33 cellular contexts compared by ENCODE assay signal in the genomic region with DNA sequence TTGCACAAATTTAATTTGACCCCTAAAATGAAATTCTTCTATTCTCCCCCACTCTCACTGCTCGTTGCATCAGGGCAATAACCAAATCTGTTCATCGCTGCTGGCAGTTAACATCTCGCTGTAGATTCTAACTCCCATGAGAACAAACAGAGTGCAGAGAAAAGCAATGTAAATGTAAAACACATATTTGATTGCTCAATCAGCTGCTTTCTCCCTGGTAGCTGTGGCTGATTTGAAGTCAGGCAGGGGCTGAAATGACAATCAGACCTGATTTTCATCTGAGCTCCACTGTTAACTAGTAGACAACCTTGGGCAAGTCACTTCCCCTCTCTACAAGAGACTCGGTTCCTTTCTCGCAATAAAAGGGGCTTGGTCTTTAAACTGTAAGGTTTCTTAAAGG.
"Had no signal": no experiment of that assay in that cellular context is flagged by ENCODE, and none has a peak within 500 bp of the region (broad histone marks: within the 10 kb centered on the region; RNA-seq: fewer than 3 reads in every experiment).

No MANE protein-coding gene starts in this region.

- H3K4me1 Mint-ChIP-seq: activated CD4-positive, alpha-beta T cell treated with anti-CD3 and anti-CD28 coated beads for 36 hours; activated CD4-positive, alpha-beta T cell treated with anti-CD3 and anti-CD28 coated beads, Interleukin-2, amount 10 ng/mL, durations not matched to agents 24 days and 14 days; activated CD8-positive, alpha-beta memory T cell treated with anti-CD3 and anti-CD28 coated beads, Interleukin-2, amount 10 ng/mL, durations not matched to agents 7 days and 5 days; activated naive CD4-positive, alpha-beta T cell treated with anti-CD3 and anti-CD28 coated beads, Interleukin-2, amount 50 U/mL, for 24 hours; activated naive CD8-positive, alpha-beta T cell treated with anti-CD3 and anti-CD28 coated beads for 36 hours; activated naive CD8-positive, alpha-beta T cell treated with anti-CD3 and anti-CD28 coated beads, Interleukin-2, amount 50 U/mL, for 24 hours; brain; central memory CD8-positive, alpha-beta T cell; endodermal cell; T-helper 17 cell had no signal

- ATAC-seq: activated CD4-positive, alpha-beta T cell treated with anti-CD3 and anti-CD28 coated beads for 36 hours; activated CD8-positive, alpha-beta memory T cell treated with anti-CD3 and anti-CD28 coated beads, Interleukin-2, amount 10 ng/mL, durations not matched to agents 7 days and 5 days; activated CD8-positive, alpha-beta T cell treated with anti-CD3 and anti-CD28 coated beads, Interleukin-2, amount 10 ng/mL, durations not matched to agents 7 days and 5 days; activated naive CD8-positive, alpha-beta T cell treated with anti-CD3 and anti-CD28 coated beads, Interleukin-2, amount 50 U/mL, for 24 hours; esophagus mucosa; gastrocnemius medialis; heart right ventricle; T-helper 17 cell had no signal

- H3K36me3 ChIP-seq: ascending aorta, gastrocnemius medialis, heart right ventricle, WERI-Rb-1 had no signal

- H3K27ac ChIP-seq: ascending aorta, coronary artery, dorsolateral prefrontal cortex, gastrocnemius medialis, heart right ventricle, WERI-Rb-1 had no signal

- H3K27ac Mint-ChIP-seq: activated CD4-positive, alpha-beta memory T cell treated with anti-CD3 and anti-CD28 coated beads for 36 hours; activated CD4-positive, alpha-beta T cell treated with anti-CD3 and anti-CD28 coated beads for 36 hours; activated CD4-positive, alpha-beta T cell treated with anti-CD3 and anti-CD28 coated beads, Interleukin-2, amount 10 ng/mL, durations not matched to agents 24 days and 14 days; activated CD8-positive, alpha-beta memory T cell treated with anti-CD3 and anti-CD28 coated beads, Interleukin-2, amount 10 ng/mL, durations not matched to agents 7 days and 5 days; activated CD8-positive, alpha-beta T cell treated with anti-CD3 and anti-CD28 coated beads, Interleukin-2, amount 10 ng/mL, durations not matched to agents 7 days and 5 days; activated naive CD4-positive, alpha-beta T cell treated with anti-CD3 and anti-CD28 coated beads for 36 hours; activated naive CD4-positive, alpha-beta T cell treated with anti-CD3 and anti-CD28 coated beads, Interleukin-2, amount 50 U/mL, for 24 hours; activated naive CD8-positive, alpha-beta T cell treated with anti-CD3 and anti-CD28 coated beads for 36 hours; activated naive CD8-positive, alpha-beta T cell treated with anti-CD3 and anti-CD28 coated beads, Interleukin-2, amount 50 U/mL, for 24 hours; activated T-helper 1 cell treated with anti-CD3 and anti-CD28 coated beads, Interleukin-12 subunit alpha, Interleukin-12 subunit beta, Interleukin-2, Interleukin-4 antibody, amounts not matched to agents 30 ng/mL and 10 ng/mL and 1 ng/mL, durations not matched to agents 14 hours and 24 hours and 36 hours; activated T-helper 2 cell treated with anti-CD3 and anti-CD28 coated beads, Interferon-gamma antibody, Interleukin-2, Interleukin-4, amounts not matched to agents 10 μg/mL and 5 μg/mL and 100 μg/mL, durations not matched to agents 14 hours and 24 hours and 36 hours; brain; dendritic cell treated with granulocyte-macrophage colony-stimulating factor and Interleukin-4, amounts not matched to agents 40 ng/mL and 50 ng/mL, for 4 days; endodermal cell; T-helper 17 cell; T-helper 2 cell treated with Interferon-gamma antibody and Interleukin-4, amounts not matched to agents 5 μg/mL and 100 μg/mL, for 36 hours had no signal

- H3K4me3 Mint-ChIP-seq: activated CD4-positive, alpha-beta memory T cell treated with anti-CD3 and anti-CD28 coated beads for 36 hours; activated CD4-positive, alpha-beta T cell treated with anti-CD3 and anti-CD28 coated beads for 36 hours; activated CD4-positive, alpha-beta T cell treated with anti-CD3 and anti-CD28 coated beads, Interleukin-2, amount 10 ng/mL, durations not matched to agents 24 days and 14 days; activated CD8-positive, alpha-beta memory T cell treated with anti-CD3 and anti-CD28 coated beads, Interleukin-2, amount 10 ng/mL, durations not matched to agents 7 days and 5 days; activated CD8-positive, alpha-beta T cell treated with anti-CD3 and anti-CD28 coated beads, Interleukin-2, amount 10 ng/mL, durations not matched to agents 7 days and 5 days; activated naive CD4-positive, alpha-beta T cell treated with anti-CD3 and anti-CD28 coated beads for 36 hours; activated naive CD4-positive, alpha-beta T cell treated with anti-CD3 and anti-CD28 coated beads, Interleukin-2, amount 50 U/mL, for 24 hours; activated naive CD8-positive, alpha-beta T cell treated with anti-CD3 and anti-CD28 coated beads for 36 hours; activated naive CD8-positive, alpha-beta T cell treated with anti-CD3 and anti-CD28 coated beads, Interleukin-2, amount 50 U/mL, for 24 hours; activated T-helper 1 cell treated with anti-CD3 and anti-CD28 coated beads, Interleukin-12 subunit alpha, Interleukin-12 subunit beta, Interleukin-2, Interleukin-4 antibody, amounts not matched to agents 30 ng/mL and 10 ng/mL and 1 ng/mL, durations not matched to agents 14 hours and 24 hours and 36 hours; brain; central memory CD8-positive, alpha-beta T cell; dendritic cell treated with granulocyte-macrophage colony-stimulating factor and Interleukin-4, amounts not matched to agents 40 ng/mL and 50 ng/mL, for 4 days; endodermal cell; T-helper 17 cell; T-helper 2 cell treated with Interferon-gamma antibody and Interleukin-4, amounts not matched to agents 5 μg/mL and 100 μg/mL, for 36 hours had no signal

- H3K9me3 Mint-ChIP-seq: activated CD4-positive, alpha-beta memory T cell treated with anti-CD3 and anti-CD28 coated beads for 36 hours; activated CD4-positive, alpha-beta T cell treated with anti-CD3 and anti-CD28 coated beads, Interleukin-2, amount 10 ng/mL, durations not matched to agents 24 days and 14 days; activated naive CD4-positive, alpha-beta T cell treated with anti-CD3 and anti-CD28 coated beads for 36 hours; activated naive CD4-positive, alpha-beta T cell treated with anti-CD3 and anti-CD28 coated beads, Interleukin-2, amount 50 U/mL, for 24 hours; activated naive CD8-positive, alpha-beta T cell treated with anti-CD3 and anti-CD28 coated beads for 36 hours; activated naive CD8-positive, alpha-beta T cell treated with anti-CD3 and anti-CD28 coated beads, Interleukin-2, amount 50 U/mL, for 24 hours; activated T-helper 1 cell treated with anti-CD3 and anti-CD28 coated beads, Interleukin-12 subunit alpha, Interleukin-12 subunit beta, Interleukin-2, Interleukin-4 antibody, amounts not matched to agents 30 ng/mL and 10 ng/mL and 1 ng/mL, durations not matched to agents 14 hours and 24 hours and 36 hours; activated T-helper 2 cell treated with anti-CD3 and anti-CD28 coated beads, Interferon-gamma antibody, Interleukin-2, Interleukin-4, amounts not matched to agents 10 μg/mL and 5 μg/mL and 100 μg/mL, durations not matched to agents 14 hours and 24 hours and 36 hours; brain; dendritic cell treated with granulocyte-macrophage colony-stimulating factor and Interleukin-4, amounts not matched to agents 40 ng/mL and 50 ng/mL, for 4 days; endodermal cell; T-helper 2 cell treated with Interferon-gamma antibody and Interleukin-4, amounts not matched to agents 5 μg/mL and 100 μg/mL, for 36 hours had no signal

- DNase-seq: activated CD4-positive, alpha-beta memory T cell treated with anti-CD3 and anti-CD28 coated beads for 36 hours; activated CD4-positive, alpha-beta T cell treated with anti-CD3 and anti-CD28 coated beads for 36 hours; activated CD4-positive, alpha-beta T cell treated with anti-CD3 and anti-CD28 coated beads, Interleukin-2, amount 10 ng/mL, durations not matched to agents 24 days and 14 days; activated CD4-positive, CD25-positive, alpha-beta regulatory T cell; activated CD4-positive, CD25-positive, alpha-beta regulatory T cell treated with anti-CD3 and anti-CD28 coated beads, Interleukin-2, amount 50 U/mL, for 72 hours; activated CD8-positive, alpha-beta memory T cell treated with anti-CD3 and anti-CD28 coated beads, Interleukin-2, amount 10 ng/mL, durations not matched to agents 7 days and 5 days; activated CD8-positive, alpha-beta memory T cell treated with anti-CD3 and anti-CD28 coated beads, Interleukin-2, amount 50 U/mL, for 4 hours; activated CD8-positive, alpha-beta T cell treated with anti-CD3 and anti-CD28 coated beads, Interleukin-2, amount 10 ng/mL, durations not matched to agents 7 days and 5 days; activated effector memory CD4-positive, alpha-beta T cell treated with anti-CD3 and anti-CD28 coated beads, Interleukin-2, amount 50 U/mL, for 16 hours; activated naive CD4-positive, alpha-beta T cell treated with anti-CD3 and anti-CD28 coated beads for 36 hours; activated naive CD8-positive, alpha-beta T cell treated with anti-CD3 and anti-CD28 coated beads for 36 hours; activated naive CD8-positive, alpha-beta T cell treated with anti-CD3 and anti-CD28 coated beads, Interleukin-2, amount 50 U/mL, for 24 hours; activated T-cell treated with anti-CD3 and anti-CD28 coated beads, Interleukin-2, amount 50 U/mL, for 1 hour; activated T-cell treated with anti-CD3 and anti-CD28 coated beads, Interleukin-2, amount 50 U/mL, for 48 hours; dorsolateral prefrontal cortex; effector memory CD4-positive, alpha-beta T cell; endodermal cell; gastrocnemius medialis; heart right ventricle; T-helper 1 cell; T-helper 17 cell; T1000; WERI-Rb-1 had no signal

- H3K27me3 ChIP-seq: ascending aorta, gastrocnemius medialis had no signal

- H3K36me3 Mint-ChIP-seq: activated CD4-positive, alpha-beta memory T cell treated with anti-CD3 and anti-CD28 coated beads for 36 hours; activated CD8-positive, alpha-beta memory T cell treated with anti-CD3 and anti-CD28 coated beads, Interleukin-2, amount 10 ng/mL, durations not matched to agents 7 days and 5 days; activated naive CD4-positive, alpha-beta T cell treated with anti-CD3 and anti-CD28 coated beads, Interleukin-2, amount 50 U/mL, for 24 hours; activated naive CD8-positive, alpha-beta T cell treated with anti-CD3 and anti-CD28 coated beads for 36 hours; brain had no signal

- H3K9me3 ChIP-seq: ascending aorta, gastrocnemius medialis, heart right ventricle had no signal

- H3K4me3 ChIP-seq: ascending aorta, coronary artery, dorsolateral prefrontal cortex, gastrocnemius medialis, heart right ventricle had no signal

- H3K27me3 Mint-ChIP-seq: activated CD4-positive, alpha-beta memory T cell treated with anti-CD3 and anti-CD28 coated beads for 36 hours; activated CD4-positive, alpha-beta T cell treated with anti-CD3 and anti-CD28 coated beads, Interleukin-2, amount 10 ng/mL, durations not matched to agents 24 days and 14 days had no signal

- H3K4me1 ChIP-seq: ascending aorta, gastrocnemius medialis, heart right ventricle had no signal
